Comparison of ENCODE assay signal across 8 cellular contexts in the genomic region with DNA sequence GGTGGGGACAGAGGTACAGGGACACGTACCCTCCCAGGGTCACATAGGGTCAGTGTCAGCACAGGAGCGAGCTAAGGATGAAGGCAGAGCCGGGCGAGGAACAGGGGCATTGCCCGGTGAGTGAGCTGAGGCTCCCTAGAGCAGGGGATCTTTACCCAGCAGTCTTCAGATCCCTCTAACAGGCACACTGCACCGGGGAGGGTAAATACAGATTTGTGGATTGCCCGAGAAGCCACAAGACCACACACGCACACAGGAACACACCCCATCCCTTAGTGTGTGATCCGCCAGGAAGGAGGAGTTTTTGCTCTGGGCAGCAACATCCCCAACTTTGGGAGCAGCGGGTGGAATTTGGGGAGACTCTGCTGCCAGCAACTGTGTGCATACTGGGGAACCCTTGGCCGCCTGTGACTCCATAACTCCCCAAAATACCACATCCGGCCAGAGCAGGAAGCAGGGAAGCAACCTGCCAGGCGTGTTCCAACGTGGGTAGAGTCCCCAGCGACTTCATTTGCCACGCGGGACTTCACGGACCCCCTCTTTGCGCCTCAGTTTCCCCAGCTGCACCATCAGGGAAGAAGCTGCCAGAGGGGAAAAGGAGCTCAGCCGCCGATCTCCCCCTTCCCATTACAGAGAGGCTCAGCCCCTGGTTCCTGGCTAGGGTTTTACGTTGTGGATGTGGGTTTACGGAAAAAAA. TPM values are rescaled to one million over a fixed set of nuclear protein-coding genes. Genes with fewer than 3 reads are reported as not detected.
DNase-seq lines count a peak whose midpoint lies in the region; FAIRE-seq and TF ChIP-seq lines count a peak whose summit lies in the region.

No MANE protein-coding gene starts in this region.

- H3K36me3 ChIP-seq in breast epithelium (no peaks in the 10 kb centered on the region), liver (ENCODE audit: control insufficient read depth in 4 of 4, insufficient read depth in 3 of 4, low read depth in 1 of 4, low read length in 3 of 4) (no peaks in the 10 kb centered on the region)

- no peak for TF ChIP-seq POLR2A in breast epithelium (IDR thresholded peaks at IDR 0.05)

- FAIRE-seq in GM19239 (lab: Jason Lieb, UNC) = peak; percentile 77

- WGBS in liver = 1% methylated on average over 23 of the region's 23 CpGs

- no peak for TF ChIP-seq CTCF in breast epithelium (IDR thresholded peaks at IDR 0.05)
- TF ChIP-seq CTCF in liver (IDR thresholded peaks at IDR 0.05; ENCODE audit: low read depth, low read length, missing input control) = no peak

- no peaks in the 10 kb centered on the region for H3K9me3 Mint-ChIP-seq in stimulated activated naive CD8-positive, alpha-beta T cell treated with anti-CD3 and anti-CD28 coated beads, Interleukin-15, Interleukin-2, amounts not matched to agents 100 ng/mL and 50 ng/mL, for 24 hours

- H3K27ac ChIP-seq in breast epithelium = peak overlapping the region; percentile 91 to 94
- peak overlapping the region; percentile 88 to 95 for H3K27ac ChIP-seq in liver (ENCODE audit: low read depth in 1 of 2, low read length in 2 of 2)

- intact Hi-C loops in breast epithelium (cut with DNase I; ENCODE audit: low total_unique reads) = no loop called here

- peaks cover 5% of the 10 kb centered on the region for H3K27me3 Mint-ChIP-seq in stimulated activated naive CD8-positive, alpha-beta T cell treated with anti-CD3 and anti-CD28 coated beads, Interleukin-15, Interleukin-2, amounts not matched to agents 100 ng/mL and 50 ng/mL, for 24 hours

- TF ChIP-seq RAD21 in liver (IDR thresholded peaks at IDR 0.05) = no peak

- H3K9me3 ChIP-seq in breast epithelium (no peaks in the 10 kb centered on the region), liver (ENCODE audit: control insufficient read depth in 4 of 4, low read length in 3 of 4) (no peaks in the 10 kb centered on the region)

- H3K4me3 ChIP-seq in breast epithelium (peak overlapping the region; percentile 48 to 76 (median 64)), liver (ENCODE audit: low read depth in 1 of 3, low read length in 3 of 3) (peak overlapping the region; percentile 45 to 68 (median 52))

- H3K27ac Mint-ChIP-seq in stimulated activated naive CD8-positive, alpha-beta T cell treated with anti-CD3 and anti-CD28 coated beads, Interleukin-15, Interleukin-2, amounts not matched to agents 100 ng/mL and 50 ng/mL, for 24 hours = peak overlapping the region; percentile 96

- H3K4me3 Mint-ChIP-seq in stimulated activated naive CD8-positive, alpha-beta T cell treated with anti-CD3 and anti-CD28 coated beads, Interleukin-15, Interleukin-2, amounts not matched to agents 100 ng/mL and 50 ng/mL, for 24 hours = peak overlapping the region; percentile 85

- peak; percentile 29 for DNase-seq in ACHN
- DNase-seq in GM19239 (ENCODE audit: insufficient read length, low spot score) = no peak
- peak; percentile 47 for DNase-seq in RPMI8226
- peak in 1 of 2 donors; percentile 67 for DNase-seq in breast epithelium (ENCODE audit: low spot score in 2 of 2)
- no peak for DNase-seq in NCI-H1048 (lab: John Stamatoyannopoulos, UW)
- DNase-seq in NCI-H524 treated with DMSO at 0.1 percent for 48 hours (lab: John Stamatoyannopoulos, UW) = no peak

- H3K27me3 ChIP-seq in breast epithelium (no peaks in the 10 kb centered on the region), liver (ENCODE audit: control insufficient read depth in 4 of 4, insufficient read depth in 4 of 4, low read length in 3 of 4) (no peaks in the 10 kb centered on the region)

- H3K4me1 ChIP-seq in breast epithelium = peaks cover 4 to 13% of the 10 kb centered on the region in 2 donors
- peaks cover 14 to 42% (median 28%) of the 10 kb centered on the region in 4 donors for H3K4me1 ChIP-seq in liver (ENCODE audit: control insufficient read depth in 4 of 4, insufficient read depth in 4 of 4, low read length in 3 of 4)

- in situ Hi-C loops in ACHN (cut with HindIII; ENCODE audit: low pct_ligation_motif_present, low pct_unique_long_range_greater_than_20kb, low sequenced_read_pairs) = no loop called here

- H3K4me1 Mint-ChIP-seq in stimulated activated naive CD8-positive, alpha-beta T cell treated with anti-CD3 and anti-CD28 coated beads, Interleukin-15, Interleukin-2, amounts not matched to agents 100 ng/mL and 50 ng/mL, for 24 hours (ENCODE audit: low read depth) = peaks cover 16% of the 10 kb centered on the region

- no peaks in the 10 kb centered on the region for H3K36me3 Mint-ChIP-seq in stimulated activated naive CD8-positive, alpha-beta T cell treated with anti-CD3 and anti-CD28 coated beads, Interleukin-15, Interleukin-2, amounts not matched to agents 100 ng/mL and 50 ng/mL, for 24 hours (ENCODE audit: low read depth)

- peak overlapping the region; percentile 33 to 76 for H3K9ac ChIP-seq in liver (ENCODE audit: low read depth in 1 of 2, low read length in 2 of 2)

TF ChIP-seq in liver, 16 proteins besides CTCF, POLR2A, EP300 and RAD21:
- TF ChIP-seq HNF4A (conservative IDR thresholded peaks at IDR 0.05) (no peak), GABPA (IDR thresholded peaks at IDR 0.05 in 1 of 2, conservative IDR thresholded peaks at IDR 0.05 in 1 of 2) (peak in 1 of 2 donors; percentile 48), TAF1 (conservative IDR thresholded peaks at IDR 0.05) (no peak), HNF4G (IDR thresholded peaks at IDR 0.05) (no peak), RXRA (IDR thresholded peaks at IDR 0.05) (peak in 1 of 2 donors; percentile 15), YY1 (IDR thresholded peaks at IDR 0.05) (no peak)
- TF ChIP-seq, protein P1, sequence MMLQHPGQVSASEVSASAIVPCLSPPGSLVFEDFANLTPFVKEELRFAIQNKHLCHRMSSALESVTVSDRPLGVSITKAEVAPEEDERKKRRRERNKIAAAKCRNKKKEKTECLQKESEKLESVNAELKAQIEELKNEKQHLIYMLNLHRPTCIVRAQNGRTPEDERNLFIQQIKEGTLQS (IDR thresholded peaks at IDR 0.05) = no peak
- TF ChIP-seq, protein P2, sequence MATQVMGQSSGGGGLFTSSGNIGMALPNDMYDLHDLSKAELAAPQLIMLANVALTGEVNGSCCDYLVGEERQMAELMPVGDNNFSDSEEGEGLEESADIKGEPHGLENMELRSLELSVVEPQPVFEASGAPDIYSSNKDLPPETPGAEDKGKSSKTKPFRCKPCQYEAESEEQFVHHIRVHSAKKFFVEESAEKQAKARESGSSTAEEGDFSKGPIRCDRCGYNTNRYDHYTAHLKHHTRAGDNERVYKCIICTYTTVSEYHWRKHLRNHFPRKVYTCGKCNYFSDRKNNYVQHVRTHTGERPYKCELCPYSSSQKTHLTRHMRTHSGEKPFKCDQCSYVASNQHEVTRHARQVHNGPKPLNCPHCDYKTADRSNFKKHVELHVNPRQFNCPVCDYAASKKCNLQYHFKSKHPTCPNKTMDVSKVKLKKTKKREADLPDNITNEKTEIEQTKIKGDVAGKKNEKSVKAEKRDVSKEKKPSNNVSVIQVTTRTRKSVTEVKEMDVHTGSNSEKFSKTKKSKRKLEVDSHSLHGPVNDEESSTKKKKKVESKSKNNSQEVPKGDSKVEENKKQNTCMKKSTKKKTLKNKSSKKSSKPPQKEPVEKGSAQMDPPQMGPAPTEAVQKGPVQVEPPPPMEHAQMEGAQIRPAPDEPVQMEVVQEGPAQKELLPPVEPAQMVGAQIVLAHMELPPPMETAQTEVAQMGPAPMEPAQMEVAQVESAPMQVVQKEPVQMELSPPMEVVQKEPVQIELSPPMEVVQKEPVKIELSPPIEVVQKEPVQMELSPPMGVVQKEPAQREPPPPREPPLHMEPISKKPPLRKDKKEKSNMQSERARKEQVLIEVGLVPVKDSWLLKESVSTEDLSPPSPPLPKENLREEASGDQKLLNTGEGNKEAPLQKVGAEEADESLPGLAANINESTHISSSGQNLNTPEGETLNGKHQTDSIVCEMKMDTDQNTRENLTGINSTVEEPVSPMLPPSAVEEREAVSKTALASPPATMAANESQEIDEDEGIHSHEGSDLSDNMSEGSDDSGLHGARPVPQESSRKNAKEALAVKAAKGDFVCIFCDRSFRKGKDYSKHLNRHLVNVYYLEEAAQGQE (IDR thresholded peaks at IDR 0.05) = no peak

RNA-seq across cellular contexts. Expression of a gene that starts 5.9 kb away (rescaled TPM):
- total RNA-seq in breast epithelium (10 to 100 TPM; 25.3 to 65.6 (median 35.1) TPM), liver (1 to 10 TPM; 4.5 to 9.3 TPM)
- 1 to 10 TPM; 3.6 to 7.0 TPM for polyA plus RNA-seq in liver

RNA-seq across cellular contexts. Expression of a gene that starts 27.3 kb away (rescaled TPM):
- 100 to 1,000 TPM; 329 to 407 (median 397) TPM for total RNA-seq in breast epithelium
- total RNA-seq in liver = 10 to 100 TPM; 48.0 to 61.7 TPM
- 100 to 1,000 TPM in 1 of 2 donors, 10 to 100 TPM in 1; 47.2 to 166 TPM for polyA plus RNA-seq in liver

RNA-seq across cellular contexts. Expression of a gene that starts 57.6 kb away (rescaled TPM):
- 1 to 10 TPM; 1.6 to 4.3 (median 3.2) TPM for total RNA-seq in breast epithelium
- total RNA-seq in liver = 1 to 10 TPM in 1 of 2 donors, under 1 TPM in 1; 0.47 to 1.7 TPM
- polyA plus RNA-seq in liver = 1 to 10 TPM in 1 of 2 donors, under 1 TPM in 1; 0.78 to 2.8 TPM

RNA-seq across cellular contexts. Expression of a gene that starts 59.2 kb away (rescaled TPM):
- total RNA-seq in breast epithelium (10 to 100 TPM; 40.5 to 52.0 (median 42.3) TPM), liver (10 to 100 TPM; 16.9 to 19.6 TPM)
- polyA plus RNA-seq in liver = 10 to 100 TPM; 12.5 to 20.2 TPM

Comparison
In these comparisons a context has a peak if more than half of its experiments do, and no peak if none do; other contexts are left out.
1. DNase-seq: peak in ACHN (single experiment) and RPMI8226 (single experiment); none in GM19239 (single experiment), NCI-H1048 (single experiment) and NCI-H524 treated with DMSO at 0.1 percent for 48 hours (single experiment).
2. RNA of a gene that starts 27.3 kb away (total RNA-seq): 329 to 407 TPM in breast epithelium; 48.0 to 61.7 TPM in liver; every median in the first group is over 4 times any median in the second.